ENCODE assay signal across 13 cellular contexts in the genomic region with DNA sequence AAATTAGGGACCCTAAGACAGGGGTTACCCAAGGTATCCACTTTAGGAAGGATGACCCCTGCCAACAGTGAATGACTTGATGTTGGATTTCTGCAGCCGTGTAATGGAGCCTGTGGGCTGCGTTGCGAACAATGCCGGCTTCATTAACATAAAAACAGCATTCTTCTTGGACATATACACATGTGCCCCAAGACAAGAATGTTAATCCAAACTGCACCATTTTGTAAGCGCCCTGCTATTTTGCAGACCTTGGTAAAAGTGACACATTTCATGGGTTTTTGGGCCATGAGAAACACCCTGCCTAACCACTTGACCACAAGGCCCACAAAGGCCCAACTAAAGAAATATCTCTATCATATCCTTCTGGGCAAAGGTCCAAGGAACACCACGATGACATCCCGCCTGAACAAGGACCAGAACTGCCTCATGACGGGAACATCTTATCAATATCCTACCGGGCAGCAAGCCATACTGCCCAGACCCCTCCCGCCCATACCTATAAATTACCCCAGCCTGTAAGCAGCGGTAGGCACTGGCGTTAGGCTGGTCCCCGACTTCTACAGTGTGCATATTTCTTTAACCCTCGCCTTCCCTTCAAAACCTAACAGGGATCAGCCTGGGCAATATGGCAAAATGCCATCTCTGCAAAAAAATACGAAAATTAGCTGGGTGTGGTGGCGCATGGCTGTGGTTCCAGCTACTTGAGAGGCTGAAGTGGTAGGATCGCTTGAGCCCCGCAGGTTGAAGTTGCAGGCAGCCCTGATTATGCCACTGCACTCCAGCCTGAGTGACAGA. TPM values are rescaled to one million over a fixed set of nuclear protein-coding genes. Genes with fewer than 3 reads are reported as not detected.
DNase-seq lines count a peak whose midpoint lies in the region; ATAC-seq, FAIRE-seq and TF ChIP-seq lines count a peak whose summit lies in the region.
"Had no signal": no experiment of that assay in that cellular context is flagged by ENCODE, and none has a peak within 500 bp of the region (broad histone marks: within the 10 kb centered on the region; RNA-seq: fewer than 3 reads in every experiment).

No MANE protein-coding gene starts in this region.

- FAIRE-seq in keratinocyte (lab: Jason Lieb, UNC): peak; percentile 43
- FAIRE-seq: A204.1, GM19239, TTC549 had no signal

- H3K36me3 ChIP-seq in keratinocyte (ENCODE audit: control insufficient read depth in 2 of 2, extremely low read depth in 1 of 2, insufficient read depth in 2 of 2, low read length in 2 of 2) (no peaks in the 10 kb centered on the region), upper lobe of right lung (no peaks in the 10 kb centered on the region), colonic mucosa (no peaks in the 10 kb centered on the region)

- H3K79me2 ChIP-seq in keratinocyte (ENCODE audit: control insufficient read depth, insufficient read depth, low read length): no peaks in the 10 kb centered on the region

- DNase-seq in NCI-H748 (lab: John Stamatoyannopoulos, UW; ENCODE audit: unreplicated experiment) (peak; percentile 32), NCI-H748 treated with DMSO at 0.1 percent for 48 hours (lab: John Stamatoyannopoulos, UW) (no peak), astrocyte of the hippocampus (ENCODE audit: low read depth, low spot score) (peak; percentile 90), keratinocyte (ENCODE audit: low read depth, low spot score) (no peak), upper lobe of right lung (no peak), colonic mucosa (no peak)
- DNase-seq in activated CD8-positive, alpha-beta memory T cell treated with anti-CD3 and anti-CD28 coated beads, Interleukin-2, amount 50 U/mL, for 48 hours: no peak
- DNase-seq: activated naive CD4-positive, alpha-beta T cell; effector CD8-positive, alpha-beta T cell had no signal

- H3K27me3 ChIP-seq in keratinocyte (ENCODE audit: control insufficient read depth, extremely low read depth, insufficient read depth, low read length) (no peaks in the 10 kb centered on the region), upper lobe of right lung (no peaks in the 10 kb centered on the region), colonic mucosa (no peaks in the 10 kb centered on the region)

- H3K27ac ChIP-seq in keratinocyte (ENCODE audit: control insufficient read depth, insufficient read depth, low read length): no peak overlapping the region
- H3K27ac ChIP-seq in upper lobe of right lung: peak overlapping the region; percentile 82
- H3K27ac ChIP-seq in colonic mucosa: no peak overlapping the region

- H3K4me2 ChIP-seq in keratinocyte (ENCODE audit: control insufficient read depth, extremely low read depth, insufficient read depth, low read depth, low read length): peak overlapping the region; percentile 8

- dilution Hi-C loops in keratinocyte (cut with MboI; ENCODE audit: extremely low pct_ligation_motif_present, low sequenced_read_pairs): no loop called here

- intact Hi-C loops in upper lobe of right lung (cut with DNase I): no loop called here
- intact Hi-C loops in colonic mucosa (cut with DNase I): no loop called here

- ATAC-seq in upper lobe of right lung (peak; percentile 58), GM21526 (IDR thresholded peaks at IDR 0.05; ENCODE audit: low FRiP score, unreplicated experiment) (no peak)

- no peak overlapping the region for H2AFZ ChIP-seq in keratinocyte (ENCODE audit: control insufficient read depth, low read length)

- TF ChIP-seq CTCF in keratinocyte (optimal IDR thresholded peaks at IDR 0.05 in 1 of 3, IDR thresholded peaks at IDR 0.05 in 1 of 3, conservative IDR thresholded peaks at IDR 0.05 in 1 of 3; ENCODE audit: extremely low read depth in 1 of 3, insufficient read depth in 2 of 3, low read length in 3 of 3) (no peak), upper lobe of right lung (IDR thresholded peaks at IDR 0.05) (no peak), colonic mucosa (IDR thresholded peaks at IDR 0.05) (no peak)

- H4K20me1 ChIP-seq in keratinocyte (ENCODE audit: control insufficient read depth, extremely low read depth, insufficient read depth, low read length): no peaks in the 10 kb centered on the region

- H3K4me3 ChIP-seq in keratinocyte (ENCODE audit: control insufficient read depth in 2 of 3, extremely low read depth in 1 of 3, insufficient read depth in 2 of 3, low read depth in 1 of 3, low read length in 3 of 3) (no peak overlapping the region), upper lobe of right lung (no peak overlapping the region), colonic mucosa (no peak overlapping the region)

- no peaks in the 10 kb centered on the region for H3K9me1 ChIP-seq in keratinocyte (ENCODE audit: control insufficient read depth, extremely low read depth, insufficient read depth, low read length)

- peaks cover 2% of the 10 kb centered on the region for H3K9me3 ChIP-seq in keratinocyte (ENCODE audit: control insufficient read depth, low read depth, low read length)
- H3K9me3 ChIP-seq in upper lobe of right lung: no peaks in the 10 kb centered on the region
- H3K9me3 ChIP-seq in colonic mucosa: no peaks in the 10 kb centered on the region

- H3K4me1 ChIP-seq in keratinocyte (ENCODE audit: control insufficient read depth, extremely low read depth, insufficient read depth, low read length) (peaks cover 20% of the 10 kb centered on the region), upper lobe of right lung (peaks cover 21% of the 10 kb centered on the region), colonic mucosa (no peaks in the 10 kb centered on the region)

- H3K9ac ChIP-seq in keratinocyte (ENCODE audit: control insufficient read depth, extremely low read depth, insufficient read depth, low read length) (no peak overlapping the region), colonic mucosa (ENCODE audit: low read depth in 2 of 2, low read length in 2 of 2) (no peak overlapping the region)

RNA-seq across cellular contexts. Expression of a gene that starts 9.7 kb away (rescaled TPM):
- polyA plus RNA-seq in keratinocyte: 14.7 to 20.2 TPM (median 18.8 TPM) in 3 replicates
- 0.29 TPM for polyA plus RNA-seq in keratinocyte (2011; ENCODE audit: low read depth)
- 8.3 and 14.1 TPM in 2 replicates for polyA plus RNA-seq in keratinocyte (2011; cell fraction: cytosol; rRNA removed)
- 23.8 and 26.4 TPM in 2 replicates for polyA plus RNA-seq in keratinocyte (2011; cell fraction: nucleus; rRNA removed)
- polyA plus RNA-seq in keratinocyte (2012; ENCODE audit: low replicate concordance): 1.6 and 13.4 TPM in 2 replicates
- polyA minus RNA-seq in keratinocyte: 14.6 to 25.8 TPM (median 16.8 TPM) in 3 replicates
- polyA minus RNA-seq in keratinocyte (2011; cell fraction: cytosol; rRNA and poly(A)+ RNA removed): 9.4 TPM
- 20.8 and 40.4 TPM in 2 replicates for polyA minus RNA-seq in keratinocyte (2011; cell fraction: nucleus; rRNA and poly(A)+ RNA removed)
- 6.3 TPM for total RNA-seq in upper lobe of right lung
- total RNA-seq in colonic mucosa: 1 to 10 TPM in 1 of 2 donors, under 1 TPM in 1; 0.15 to 1.0 TPM

RNA-seq across cellular contexts. Expression of a gene that starts 50.3 kb away (rescaled TPM):
- 15.5 to 36.3 TPM (median 18.9 TPM) in 3 replicates for polyA plus RNA-seq in keratinocyte
- polyA plus RNA-seq in keratinocyte (2011; ENCODE audit: low read depth): 6.5 TPM
- 5.3 and 9.9 TPM in 2 replicates for polyA plus RNA-seq in keratinocyte (2011; cell fraction: cytosol; rRNA removed)
- 27.2 and 41.4 TPM in 2 replicates for polyA plus RNA-seq in keratinocyte (2011; cell fraction: nucleus; rRNA removed)
- 2.8 and 14.6 TPM in 2 replicates for polyA plus RNA-seq in keratinocyte (2012; ENCODE audit: low replicate concordance)
- polyA minus RNA-seq in keratinocyte: 7.4 to 35.5 TPM (median 7.6 TPM) in 3 replicates
- 3.6 TPM for polyA minus RNA-seq in keratinocyte (2011; cell fraction: cytosol; rRNA and poly(A)+ RNA removed)
- 7.8 and 21.7 TPM in 2 replicates for polyA minus RNA-seq in keratinocyte (2011; cell fraction: nucleus; rRNA and poly(A)+ RNA removed)
- 25.9 TPM for total RNA-seq in upper lobe of right lung
- 1 to 10 TPM; 1.6 to 2.0 TPM for total RNA-seq in colonic mucosa

Comparison
In these comparisons a context has a peak if more than half of its experiments do, and no peak if none do; other contexts are left out.
1. DNase-seq: peak in NCI-H748 (single experiment) and astrocyte of the hippocampus (single experiment); none in NCI-H748 treated with DMSO at 0.1 percent for 48 hours (single experiment), keratinocyte (single experiment), upper lobe of right lung (single experiment), activated CD8-positive, alpha-beta memory T cell treated with anti-CD3 and anti-CD28 coated beads, Interleukin-2, amount 50 U/mL, for 48 hours (single experiment) and colonic mucosa (single experiment).